1 cellular context compared by ENCODE assay signal in genomic region chr2:36370281-36370680, GRCh38.
TF ChIP-seq lines count a peak whose summit lies in the region.

No MANE protein-coding gene starts in this region.

TF ChIP-seq in IMR-90, 13 proteins besides CTCF, POLR2A, EP300 and RAD21:
- TF ChIP-seq SMC3 (IDR thresholded peaks at IDR 0.05; ENCODE audit: low read depth, low read length) (no peak), RCOR1 (IDR thresholded peaks at IDR 0.05; ENCODE audit: insufficient replicate concordance, low read length) (no peak), NFE2L2 (IDR thresholded peaks at IDR 0.05; ENCODE audit: low read depth, low read length) (no peak), FOS (IDR thresholded peaks at IDR 0.05; ENCODE audit: low read depth, low read length) (no peak), RFX5 (IDR thresholded peaks at IDR 0.05; ENCODE audit: low read depth, low read length) (no peak), MAZ (IDR thresholded peaks at IDR 0.05; ENCODE audit: borderline replicate concordance, low read depth, low read length) (no peak), MXI1 (IDR thresholded peaks at IDR 0.05; ENCODE audit: borderline replicate concordance, low read depth, low read length) (no peak), MAFK (IDR thresholded peaks at IDR 0.05; ENCODE audit: low read depth, low read length) (no peak), CEBPB (IDR thresholded peaks at IDR 0.05; ENCODE audit: low read depth, low read length) (no peak), CHD1 (IDR thresholded peaks at IDR 0.05; ENCODE audit: low read depth, low read length) (no peak)
TF ChIP-seq in IMR-90: peak in this region for 0.
